23 cellular contexts compared by ENCODE assay signal in genomic region chr3:139105154-139105702, GRCh38.
DNase-seq lines count a peak whose midpoint lies in the region; ATAC-seq and TF ChIP-seq lines count a peak whose summit lies in the region.
"Had no signal": no experiment of that assay in that cellular context is flagged by ENCODE, and none has a peak within 500 bp of the region (broad histone marks: within the 10 kb centered on the region; RNA-seq: fewer than 3 reads in every experiment).

No MANE protein-coding gene starts in this region.

- H3K27me3 ChIP-seq in esophagus muscularis mucosa (peaks cover 0 to 5% (median 0%) of the 10 kb centered on the region in 4 donors), neural progenitor cell (no peaks in the 10 kb centered on the region)

- H3K27ac ChIP-seq in esophagus muscularis mucosa (replicated peaks in 1 of 4) (no peak overlapping the region), neural progenitor cell (no peak overlapping the region)
- H3K27ac ChIP-seq: C4-2B, PC-9, RWPE1, SK-N-MC had no signal

- no peaks in the 10 kb centered on the region for H3K9me3 ChIP-seq in esophagus muscularis mucosa
- H3K9me3 ChIP-seq in neural progenitor cell (ENCODE audit: low read depth), result no peaks in the 10 kb centered on the region

- DNase-seq in cardiac septum (ENCODE audit: low spot score) (peak; percentile 47), left ventricle myocardium superior (no peak), esophagus muscularis mucosa (ENCODE audit: extremely low spot score) (peak; percentile 86), neural progenitor cell (ENCODE audit: low spot score) (no peak), HK-2 (ENCODE audit: unreplicated experiment) (no peak), NCI-H1105 treated with DMSO at 0.1 percent for 48 hours (lab: John Stamatoyannopoulos, UW) (no peak)
- no peak for DNase-seq in activated T-cell treated with anti-CD3 and anti-CD28 coated beads, Interleukin-2, amount 50 U/mL, for 24 hours
- DNase-seq: CD8-positive, alpha-beta memory T cell; DMS53; GF-D8; HCEC 1CT; Kasumi-1; NCI-H1417 treated with DMSO at 0.1 percent for 48 hours; NCI-H187; NCI-H2107; NCI-H446 treated with DMSO at 0.1 percent for 48 hours; NCI-H69; PC-9; SHP77 treated with DMSO at 0.1 percent for 48 hours had no signal

- no peak for ATAC-seq in left ventricle myocardium superior
- ATAC-seq: GM23338 had no signal

- intact Hi-C loops in cardiac septum (cut with DNase I), result no loop called here
- intact Hi-C loops in left ventricle myocardium superior (cut with micrococcal nuclease), result no loop called here
- intact Hi-C loops in esophagus muscularis mucosa (cut with DNase I), result no loop called here

- peaks cover 21% of the 10 kb centered on the region for H3K27me3 Mint-ChIP-seq in neural progenitor cell (ENCODE audit: insufficient read depth, low read depth)
- H3K27me3 Mint-ChIP-seq in activated T-cell treated with anti-CD3 and anti-CD28 coated beads, Interleukin-2, amount 50 U/mL, for 24 hours, result peaks cover 4% of the 10 kb centered on the region

- no peak overlapping the region for H2AFZ ChIP-seq in neural progenitor cell (replicated peaks)
- H2AFZ ChIP-seq: PC-9 had no signal

- H3K9me3 Mint-ChIP-seq in neural progenitor cell, result no peaks in the 10 kb centered on the region
- no peaks in the 10 kb centered on the region for H3K9me3 Mint-ChIP-seq in activated T-cell treated with anti-CD3 and anti-CD28 coated beads, Interleukin-2, amount 50 U/mL, for 24 hours
- H3K9me3 Mint-ChIP-seq: CD8-positive, alpha-beta memory T cell; GM23338 had no signal

- peak overlapping the region; percentile 6 for H3K27ac Mint-ChIP-seq in neural progenitor cell
- no peak overlapping the region for H3K27ac Mint-ChIP-seq in activated T-cell treated with anti-CD3 and anti-CD28 coated beads, Interleukin-2, amount 50 U/mL, for 24 hours
- H3K27ac Mint-ChIP-seq: CD8-positive, alpha-beta memory T cell; GM23338 had no signal

- no peaks in the 10 kb centered on the region for H3K36me3 Mint-ChIP-seq in neural progenitor cell
- H3K36me3 Mint-ChIP-seq in activated T-cell treated with anti-CD3 and anti-CD28 coated beads, Interleukin-2, amount 50 U/mL, for 24 hours (ENCODE audit: low read depth), result no peaks in the 10 kb centered on the region
- H3K36me3 Mint-ChIP-seq: CD8-positive, alpha-beta memory T cell had no signal

- H3K4me3 Mint-ChIP-seq in neural progenitor cell, result no peak overlapping the region
- no peak overlapping the region for H3K4me3 Mint-ChIP-seq in activated T-cell treated with anti-CD3 and anti-CD28 coated beads, Interleukin-2, amount 50 U/mL, for 24 hours
- H3K4me3 Mint-ChIP-seq: CD8-positive, alpha-beta memory T cell; GM23338 had no signal

- no peaks in the 10 kb centered on the region for H4K20me1 ChIP-seq in neural progenitor cell (ENCODE audit: low read depth)

- no peaks in the 10 kb centered on the region for H3K4me1 ChIP-seq in esophagus muscularis mucosa
- H3K4me1 ChIP-seq in neural progenitor cell, result peaks cover 7% of the 10 kb centered on the region

- TF ChIP-seq POLR2A in esophagus muscularis mucosa (IDR thresholded peaks at IDR 0.05; ENCODE audit: low read depth), result no peak

- no peaks in the 10 kb centered on the region for H3K36me3 ChIP-seq in esophagus muscularis mucosa
- no peaks in the 10 kb centered on the region for H3K36me3 ChIP-seq in neural progenitor cell

- TF ChIP-seq CTCF in esophagus muscularis mucosa (IDR thresholded peaks at IDR 0.05) (no peak), neural progenitor cell (IDR thresholded peaks at IDR 0.05) (no peak)

- H3K4me3 ChIP-seq in esophagus muscularis mucosa, result no peak overlapping the region
- H3K4me3 ChIP-seq in neural progenitor cell, result no peak overlapping the region
- H3K4me3 ChIP-seq: GM23338, PC-9, SK-N-MC had no signal

- no peaks in the 10 kb centered on the region for H3K79me2 ChIP-seq in neural progenitor cell (ENCODE audit: low read depth)

- H3K9ac ChIP-seq in neural progenitor cell, result no peak overlapping the region

- H3K4me2 ChIP-seq in neural progenitor cell, result no peak overlapping the region
- H3K4me2 ChIP-seq: GM23338, PC-9 had no signal

- H3F3A ChIP-seq in neural progenitor cell (ENCODE audit: low read depth), result no peaks in the 10 kb centered on the region

- TF ChIP-seq EP300 in esophagus muscularis mucosa (IDR thresholded peaks at IDR 0.05), result no peak

- WGBS in esophagus muscularis mucosa, result 82% methylated on average over 7 of the region's 7 CpGs

- H3K4me1 Mint-ChIP-seq in neural progenitor cell, result peaks cover 3% of the 10 kb centered on the region
- H3K4me1 Mint-ChIP-seq in activated T-cell treated with anti-CD3 and anti-CD28 coated beads, Interleukin-2, amount 50 U/mL, for 24 hours (ENCODE audit: low read depth), result peaks cover 2% of the 10 kb centered on the region

Comparison
In these comparisons a context has a peak if more than half of its experiments do, and no peak if none do; other contexts are left out.
1. DNase-seq: peak in cardiac septum (single experiment) and esophagus muscularis mucosa (single experiment); none in left ventricle myocardium superior (single experiment), neural progenitor cell (single experiment), activated T-cell treated with anti-CD3 and anti-CD28 coated beads, Interleukin-2, amount 50 U/mL, for 24 hours (single experiment), HK-2 (single experiment) and NCI-H1105 treated with DMSO at 0.1 percent for 48 hours (single experiment).